ENCODE assay signal across 23 cellular contexts in genomic region chr3:47688488-47688887, GRCh38.
"Had no signal": no experiment of that assay in that cellular context is flagged by ENCODE, and none has a peak within 500 bp of the region (broad histone marks: within the 10 kb centered on the region; RNA-seq: fewer than 3 reads in every experiment).

No MANE protein-coding gene starts in this region.

- FAIRE-seq: colon, endothelial cell of umbilical vein, frontal cortex, kidney had no signal

- H3K4me3 Mint-ChIP-seq: immature natural killer cell, mesothelial cell of epicardium had no signal

- ATAC-seq: foreskin keratinocyte, gastroesophageal sphincter, heart left ventricle, left lung, left ventricle myocardium superior, lower lobe of right lung had no signal

- H3K4me3 ChIP-seq: coronary artery, dorsolateral prefrontal cortex, esophagus muscularis mucosa, gastroesophageal sphincter, heart left ventricle, hepatocyte, left lung, lower lobe of right lung had no signal

- H3K9me3 ChIP-seq: esophagus muscularis mucosa, gastroesophageal sphincter, heart left ventricle, left lung, lower lobe of right lung had no signal

- H3K27ac Mint-ChIP-seq: mesothelial cell of epicardium had no signal

- H3K4me1 Mint-ChIP-seq: immature natural killer cell, mesothelial cell of epicardium had no signal

- H3K4me2 ChIP-seq: hepatocyte had no signal

- H3K9me3 Mint-ChIP-seq: immature natural killer cell, mesothelial cell of epicardium had no signal

- H3K4me1 ChIP-seq: esophagus muscularis mucosa, foreskin keratinocyte, gastroesophageal sphincter, heart left ventricle, left lung, lower lobe of right lung had no signal

- H3K27ac ChIP-seq: coronary artery, esophagus muscularis mucosa, foreskin keratinocyte, gastroesophageal sphincter, heart left ventricle, hepatocyte, left lung, lower lobe of right lung had no signal

- DNase-seq: dermis blood vessel endothelial cell; dorsolateral prefrontal cortex; effector CD4-positive, alpha-beta T cell; effector memory CD4-positive, alpha-beta T cell; foreskin keratinocyte; heart left ventricle; hypothalamus; immature natural killer cell; islet precursor cell; kidney; kidney glomerular epithelial cell; left lung; left ventricle myocardium superior; lower lobe of right lung; mesenchymal stem cell had no signal

- H3K27me3 ChIP-seq: dorsolateral prefrontal cortex, esophagus muscularis mucosa, foreskin keratinocyte, gastroesophageal sphincter, heart left ventricle, hepatocyte, left lung had no signal

- H2AFZ ChIP-seq: hepatocyte had no signal
